In the genomic region with DNA sequence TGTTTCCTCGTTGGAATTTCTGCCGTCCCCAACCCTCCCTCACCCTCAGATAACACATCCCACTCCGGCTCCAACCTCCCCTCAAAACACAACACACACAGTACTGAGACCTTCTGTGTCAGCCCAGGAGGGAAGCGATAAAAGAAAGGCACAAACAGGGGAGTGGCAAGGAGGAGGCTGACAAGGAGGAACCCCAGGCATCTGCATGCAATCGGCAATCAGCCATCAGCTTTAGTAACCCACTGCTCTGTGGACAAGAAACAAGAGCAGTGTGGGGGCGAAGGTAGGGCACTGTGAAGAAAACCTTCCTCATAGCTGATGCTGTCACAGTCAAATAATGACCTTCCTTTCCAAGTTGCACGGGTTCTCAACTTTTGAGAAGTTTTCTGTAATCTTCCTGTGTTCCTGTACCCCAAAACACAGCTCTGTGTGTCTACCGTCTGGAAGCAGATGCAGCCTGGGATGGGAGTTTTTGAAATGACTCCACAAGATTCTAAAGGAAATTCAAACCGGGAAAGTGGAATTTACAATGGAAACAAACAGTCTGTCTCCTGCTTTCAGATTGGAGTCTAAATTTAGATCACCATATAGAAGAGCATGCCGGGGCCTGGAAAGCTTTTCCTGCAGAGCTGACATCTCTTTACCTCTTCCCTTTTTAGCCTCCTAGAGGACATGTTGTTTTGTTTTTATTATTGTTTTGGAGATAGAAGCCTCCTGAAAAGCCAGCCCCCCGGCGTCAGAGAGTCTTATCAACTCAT, we compare ENCODE assay signal across 11 cellular contexts. TPM values are rescaled to one million over a fixed set of nuclear protein-coding genes. Genes with fewer than 3 reads are reported as not detected.
A peak's percentile ranks its signal among the peaks of the same experiment; 100 is the strongest.
DNase-seq lines count a peak whose midpoint lies in the region; ATAC-seq and TF ChIP-seq lines count a peak whose summit lies in the region.
"Had no signal": no experiment of that assay in that cellular context is flagged by ENCODE, and none has a peak within 500 bp of the region (broad histone marks: within the 10 kb centered on the region; RNA-seq: fewer than 3 reads in every experiment).

No MANE protein-coding gene starts in this region.

- H3K9me3 ChIP-seq in fibroblast of lung (ENCODE audit: control insufficient read depth, insufficient read depth, low read depth, low read length): no peaks in the 10 kb centered on the region
- H3K9me3 ChIP-seq in muscle layer of duodenum (ENCODE audit: control insufficient read depth in 1 of 2, low read length in 2 of 2): no peaks in the 10 kb centered on the region
- H3K9me3 ChIP-seq: ascending aorta had no signal

- H4K20me1 ChIP-seq in fibroblast of lung (ENCODE audit: control insufficient read depth, extremely low read depth, insufficient read depth, low read length): no peaks in the 10 kb centered on the region

- ATAC-seq in Right ventricle myocardium inferior: peak; percentile 69
- no peak for ATAC-seq in GM19351 (IDR thresholded peaks at IDR 0.05; ENCODE audit: unreplicated experiment)
- ATAC-seq in HG02798 (IDR thresholded peaks at IDR 0.05; ENCODE audit: poor library complexity, unreplicated experiment): no peak

- H3K36me3 ChIP-seq in fibroblast of lung (ENCODE audit: control insufficient read depth, insufficient read depth, low read length): no peaks in the 10 kb centered on the region
- no peaks in the 10 kb centered on the region for H3K36me3 ChIP-seq in muscle layer of duodenum (ENCODE audit: control insufficient read depth in 1 of 2, insufficient read depth in 2 of 2, low read length in 2 of 2)
- H3K36me3 ChIP-seq: ascending aorta had no signal

- H3K4me3 ChIP-seq in fibroblast of lung (replicated peaks in 1 of 4; ENCODE audit: control extremely low read depth in 1 of 4, insufficient read depth in 1 of 4, low read depth in 3 of 4, low read length in 4 of 4) (no peak overlapping the region), muscle layer of duodenum (ENCODE audit: low read depth in 1 of 2, low read length in 2 of 2) (peak overlapping the region in 1 of 2 donors; percentile 17)
- H3K4me3 ChIP-seq: ascending aorta had no signal

- no peak for DNase-seq in Right ventricle myocardium inferior (ENCODE audit: missing footprints)
- DNase-seq in cardiac septum (ENCODE audit: low spot score): no peak
- peak; percentile 24 to 45 for DNase-seq in fibroblast of lung (ENCODE audit: low read depth in 2 of 2)
- no peak for DNase-seq in HK-2 (ENCODE audit: unreplicated experiment)
- no peak for DNase-seq in activated CD4-positive, alpha-beta T cell treated with anti-CD3 and anti-CD28 coated beads, Interleukin-2, amount 50 U/mL, for 1 hour
- DNase-seq: NCI-H1417, NCI-H82 had no signal

- H3K79me2 ChIP-seq in fibroblast of lung (ENCODE audit: control insufficient read depth, insufficient read depth, low read length): no peaks in the 10 kb centered on the region

- no peaks in the 10 kb centered on the region for H3K27me3 ChIP-seq in fibroblast of lung (ENCODE audit: control insufficient read depth, insufficient read depth, low read length)
- no peaks in the 10 kb centered on the region for H3K27me3 ChIP-seq in muscle layer of duodenum (ENCODE audit: low read depth, low read length)
- H3K27me3 ChIP-seq: ascending aorta had no signal

- no peak overlapping the region for H3K4me2 ChIP-seq in fibroblast of lung (ENCODE audit: extremely low read depth, insufficient read depth, low read length)

- no peak overlapping the region for H3K9ac ChIP-seq in fibroblast of lung (ENCODE audit: insufficient read depth, low read length)

- TF ChIP-seq CTCF in fibroblast of lung (conservative IDR thresholded peaks at IDR 0.05 in 1 of 2, IDR thresholded peaks at IDR 0.05 in 1 of 2; ENCODE audit: low read depth in 1 of 2, low read length in 2 of 2): no peak

- intact Hi-C loops in Right ventricle myocardium inferior (cut with DNase I): no loop called here
- intact Hi-C loops in cardiac septum (cut with DNase I): no loop called here

- H3K27ac ChIP-seq in fibroblast of lung (ENCODE audit: insufficient read depth, low read length) (no peak overlapping the region), muscle layer of duodenum (ENCODE audit: low read length) (peak overlapping the region; percentile 30)
- H3K27ac ChIP-seq: ascending aorta had no signal

- no peaks in the 10 kb centered on the region for H3K4me1 ChIP-seq in fibroblast of lung (ENCODE audit: control insufficient read depth, extremely low read depth, insufficient read depth, low read length)
- H3K4me1 ChIP-seq in muscle layer of duodenum (ENCODE audit: control insufficient read depth in 1 of 2, insufficient read depth in 2 of 2, low read length in 2 of 2): peaks cover 8 to 10% of the 10 kb centered on the region in 2 donors

- H2AFZ ChIP-seq in fibroblast of lung (ENCODE audit: low read length): peak overlapping the region; percentile 30

RNA-seq across cellular contexts. Expression of a gene that starts 16.4 kb away (rescaled TPM):
- 9.9 TPM for total RNA-seq in Right ventricle myocardium inferior
- 9.3 TPM for total RNA-seq in cardiac septum
- 36.7 and 51.0 TPM in 2 replicates for total RNA-seq in fibroblast of lung
- 46.9 and 58.1 TPM in 2 replicates for polyA plus RNA-seq in fibroblast of lung
- polyA plus RNA-seq in fibroblast of lung (2012): 23.3 and 29.5 TPM in 2 replicates
- 30.5 and 37.2 TPM in 2 replicates for polyA minus RNA-seq in fibroblast of lung (ENCODE audit: low replicate concordance)

Comparison
In these comparisons a context has a peak if more than half of its experiments do, and no peak if none do; other contexts are left out.
1. DNase-seq: peak in fibroblast of lung (2 of 2); none in Right ventricle myocardium inferior (single experiment), cardiac septum (single experiment), HK-2 (single experiment) and activated CD4-positive, alpha-beta T cell treated with anti-CD3 and anti-CD28 coated beads, Interleukin-2, amount 50 U/mL, for 1 hour (single experiment).